ENCODE assay signal across 1 cellular context in the genomic region with DNA sequence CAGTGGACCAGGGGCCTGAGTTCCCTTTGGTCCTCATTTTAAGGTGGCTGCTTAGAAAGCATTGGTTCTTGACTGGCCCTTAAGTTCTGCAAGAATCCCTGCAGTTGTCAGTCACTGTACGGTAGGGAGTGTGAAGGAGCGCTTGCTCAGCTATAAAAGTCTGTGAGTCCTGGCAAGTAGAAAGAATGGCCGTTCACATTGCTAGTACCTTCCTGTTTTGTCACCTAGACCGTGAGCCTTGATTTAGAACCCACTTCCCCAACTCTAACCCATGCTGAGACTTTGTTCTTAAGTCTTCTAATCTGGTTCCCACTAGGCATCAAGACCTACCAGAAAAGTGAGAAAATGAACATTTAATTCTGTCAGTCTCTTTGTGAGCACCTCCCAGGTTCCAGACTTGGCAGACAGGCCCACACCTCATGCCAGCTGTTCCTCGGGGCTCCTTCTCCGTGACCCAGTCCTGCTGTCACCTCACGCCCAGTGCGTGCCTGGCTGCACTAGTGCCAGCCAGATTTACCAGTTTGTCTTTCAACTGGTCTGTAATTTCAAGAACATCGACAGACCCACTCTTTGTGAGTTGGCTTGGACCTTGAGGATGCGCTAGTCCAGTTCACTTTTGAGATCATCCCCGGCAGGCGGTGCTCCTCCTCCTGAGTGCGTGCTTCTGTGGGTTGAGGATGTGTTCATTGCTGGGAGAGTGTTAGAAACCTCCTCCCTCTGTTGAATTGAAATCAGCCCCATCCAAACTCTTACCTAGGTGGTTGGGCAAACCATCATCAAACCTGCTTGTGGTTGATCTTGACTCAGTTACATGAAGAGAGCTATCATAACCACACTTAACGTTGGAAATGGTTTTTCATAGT.
TF ChIP-seq lines count a peak whose summit lies in the region.

No MANE protein-coding gene starts in this region.

TF ChIP-seq in SK-N-SH treated with all-trans-retinoic acid at 6 μM for 48 hours, 23 proteins besides CTCF, POLR2A, EP300 and RAD21 (continued from another document):
- TF ChIP-seq CREB5 (CRISPR knock-in tag; IDR thresholded peaks at IDR 0.05; ENCODE audit: low read depth) (no peak), ZNF565 (CRISPR knock-in tag; conservative IDR thresholded peaks at IDR 0.05; ENCODE audit: low read depth) (no peak), ZNF8 (CRISPR knock-in tag; IDR thresholded peaks at IDR 0.05) (no peak)
